ENCODE assay signal across 9 cellular contexts in the genomic region with DNA sequence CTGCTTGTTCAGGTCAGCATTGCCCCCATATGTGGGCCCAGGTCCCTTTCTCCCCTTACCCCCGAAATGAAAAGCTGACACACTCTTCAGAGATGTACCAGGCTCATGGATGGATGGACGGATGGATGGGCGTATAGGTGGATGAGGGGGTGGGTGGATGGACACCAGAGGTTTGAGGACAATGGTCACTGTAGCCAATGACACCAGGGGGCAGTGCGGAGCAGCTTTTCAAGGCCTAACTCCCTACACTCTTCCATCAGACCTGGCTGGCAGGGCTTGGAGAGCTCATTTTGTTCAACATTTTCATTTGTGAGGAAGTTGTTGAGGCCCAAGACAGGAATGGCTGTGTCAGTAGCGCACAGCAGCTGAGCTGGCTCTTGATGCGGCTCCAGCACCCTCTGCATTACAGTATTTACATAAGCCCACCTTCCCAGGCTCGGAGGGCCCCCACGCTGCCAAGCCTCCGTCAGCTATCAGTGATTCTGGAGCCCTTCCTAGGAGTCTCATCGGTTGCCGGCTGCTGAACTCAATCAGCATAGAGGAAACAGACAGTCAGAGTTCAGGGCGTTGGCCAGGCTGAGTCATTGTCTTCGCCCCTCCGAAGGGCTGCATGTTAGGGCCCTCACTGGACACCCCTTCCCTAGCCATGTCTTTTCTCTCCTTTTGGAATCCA. TPM values are rescaled to one million over a fixed set of nuclear protein-coding genes. Genes with fewer than 3 reads are reported as not detected.
DNase-seq lines count a peak whose midpoint lies in the region; ATAC-seq, FAIRE-seq and TF ChIP-seq lines count a peak whose summit lies in the region.
"Had no signal": no experiment of that assay in that cellular context is flagged by ENCODE, and none has a peak within 500 bp of the region (broad histone marks: within the 10 kb centered on the region; RNA-seq: fewer than 3 reads in every experiment).

No MANE protein-coding gene starts in this region.

- H3K9me2 ChIP-seq in HCT116 (ENCODE audit: insufficient read depth) = no peaks in the 10 kb centered on the region

- peaks cover 6% of the 10 kb centered on the region for H3K9me3 Mint-ChIP-seq in nephron progenitor cell

- H3K4me1 Mint-ChIP-seq in nephron progenitor cell = peaks cover 31% of the 10 kb centered on the region

- peaks cover 0 to 7% of the 10 kb centered on the region in 2 experiments; a peak in 2 of 4 replicates for H3K4me1 ChIP-seq in HCT116 (ENCODE audit: control insufficient read depth in 1 of 2, insufficient read depth in 2 of 2, low read length in 2 of 2)
- H3K4me1 ChIP-seq in tibial nerve = no peaks in the 10 kb centered on the region

- WGBS in tibial nerve, 2 donors = 49 to 59% methylated on average over 14 of the region's 14 CpGs

- RAD21 ChIA-PET in HCT116 (lab: Charles Lee; ENCODE audit: low non-redundant PET in 1 of 2, low total read pairs in 2 of 2, uncharacterized antibody in 2 of 2, unreplicated experiment in 2 of 2) = interaction anchor here (0.6 to 1.6 kb wide), 3 partner anchors 124 to 192 kb away, joined by 3 to 16 read pairs (median 6); no protein-coding TSS in a partner anchor

- H3K36me3 Mint-ChIP-seq in nephron progenitor cell (ENCODE audit: low read depth) = no peaks in the 10 kb centered on the region

- peaks cover 21% of the 10 kb centered on the region for H3K27me3 Mint-ChIP-seq in nephron progenitor cell (ENCODE audit: low read depth, poor library complexity)

- DNase-seq in D721Med (ENCODE audit: insufficient read length, low spot score) (peak; percentile 39), HCT116 (ENCODE audit: low read depth, low spot score) (peak; percentile 47), NCI-H748 treated with DMSO at 0.1 percent for 48 hours (lab: John Stamatoyannopoulos, UW) (peak; percentile 38), activated T-cell treated with anti-CD3 and anti-CD28 coated beads for 1 hour (ENCODE audit: low read depth) (peak; percentile 23), fibroblast of pulmonary artery (ENCODE audit: low read depth) (peak; percentile 79), nephron progenitor cell (peak; percentile 83), tibial nerve (ENCODE audit: low spot score in 2 of 2) (peak; percentile 43 to 51)

- TF ChIP-seq EP300 in tibial nerve (IDR thresholded peaks at IDR 0.05) = no peak

- no peak overlapping the region for H3K27ac ChIP-seq in HCT116 (ENCODE audit: low read depth, low read length)
- H3K27ac ChIP-seq in tibial nerve = no peak overlapping the region

- peak overlapping the region; percentile 75 for H3K27ac Mint-ChIP-seq in nephron progenitor cell

- peak; percentile 73 for TF ChIP-seq RAD21 in HCT116 (IDR thresholded peaks at IDR 0.05; ENCODE audit: low read depth)

- no peak for FAIRE-seq in D721Med (lab: Jason Lieb, UNC)

- H3K4me3 Mint-ChIP-seq in nephron progenitor cell = no peak overlapping the region

- TF ChIP-seq POLR2A in HCT116 (IDR thresholded peaks at IDR 0.05; ENCODE audit: borderline replicate concordance, extremely low read depth, insufficient read depth, insufficient read length) = no peak
- no peak for TF ChIP-seq POLR2A in tibial nerve (IDR thresholded peaks at IDR 0.05)

- TF ChIP-seq CTCF in D721Med (IDR thresholded peaks at IDR 0.05; ENCODE audit: insufficient read depth, missing control alignments) (peak; percentile 60), HCT116 (IDR thresholded peaks at IDR 0.05 in 2 of 3, conservative IDR thresholded peaks at IDR 0.05 in 1 of 3; ENCODE audit: borderline replicate concordance in 1 of 3, insufficient read depth in 1 of 3, low read depth in 2 of 3, low read length in 2 of 3) (peak; percentile 49 to 86 (median 79); a peak in 5 of 6 replicates), fibroblast of pulmonary artery (IDR thresholded peaks at IDR 0.05; ENCODE audit: low read length, missing control alignments) (peak; percentile 85), nephron progenitor cell (IDR thresholded peaks at IDR 0.05) (peak; percentile 67), tibial nerve (IDR thresholded peaks at IDR 0.05) (peak; percentile 30 to 59 (median 44))

- no peak overlapping the region for H3K9ac ChIP-seq in HCT116 (ENCODE audit: low read length)

- intact Hi-C loops in HCT116 (cut with micrococcal nuclease) = loop anchor here (1.0 to 2.0 kb wide), 2 partner anchors 125 to 262 kb away; no protein-coding TSS in a partner anchor

- no peaks in the 10 kb centered on the region for H3K79me2 ChIP-seq in HCT116 (ENCODE audit: insufficient read depth, low read length)

- peak overlapping the region; percentile 94 for H2AFZ ChIP-seq in HCT116 (ENCODE audit: low read depth, low read length, poor library complexity, severe bottlenecking)

- peak overlapping the region; percentile 33; the same call in 1 of the 2 replicates for H3K4me2 ChIP-seq in HCT116 (ENCODE audit: low read length)

- H3K9me3 ChIP-seq in HCT116 (ENCODE audit: control insufficient read depth in 1 of 2, insufficient read depth in 1 of 2, low read depth in 1 of 2, low read length in 2 of 2) (no peaks in the 10 kb centered on the region), tibial nerve (no peaks in the 10 kb centered on the region)

- H3K4me3 ChIP-seq in HCT116 (replicated peaks in 1 of 2; ENCODE audit: low read depth in 1 of 2, low read length in 2 of 2) (no peak overlapping the region), fibroblast of pulmonary artery (replicated peaks; ENCODE audit: low read depth, low read length) (no peak overlapping the region), tibial nerve (no peak overlapping the region)

- H3K27me3 ChIP-seq in HCT116 (ENCODE audit: insufficient read depth, low read length) (no peaks in the 10 kb centered on the region), tibial nerve (no peaks in the 10 kb centered on the region)

- CTCF ChIA-PET in HCT116 (lab: Charles Lee) = interaction anchor here (0.8 to 3.1 kb wide), 22 partner anchors 9 to 304 kb away, joined by 3 to 71 read pairs (median 5); partner anchors contain the start of gene FRA10AC1

- BruUV-seq in HCT116 (replicated peaks; lab: Mats Ljungman, UMichigan) = no TSS peak

- H3K36me3 ChIP-seq in HCT116 (ENCODE audit: control insufficient read depth in 1 of 2, insufficient read depth in 2 of 2, low read length in 2 of 2) = no peaks in the 10 kb centered on the region
- H3K36me3 ChIP-seq in tibial nerve = no peaks in the 10 kb centered on the region

- POLR2A ChIA-PET in HCT116 (lab: Charles Lee) = interaction anchor here (1.1 kb wide), 1 partner anchor 103 kb away, joined by 5 read pairs; no protein-coding TSS in a partner anchor

- no peaks in the 10 kb centered on the region for H4K20me1 ChIP-seq in HCT116 (ENCODE audit: insufficient read depth)

- ATAC-seq in HCT116 (peak; percentile 99), GM19351 (IDR thresholded peaks at IDR 0.05; ENCODE audit: unreplicated experiment) (no peak)

TF ChIP-seq in HCT116, 20 proteins besides CTCF, POLR2A, EP300 and RAD21 (continues in another document):
- TF ChIP-seq POLR2AphosphoS5 (IDR thresholded peaks at IDR 0.05; ENCODE audit: low read depth, low read length) = no peak
- TF ChIP-seq TCF7L2 (IDR thresholded peaks at IDR 0.05; ENCODE audit: borderline replicate concordance, extremely low read depth, insufficient read depth, insufficient read length) = no peak
- no peak for TF ChIP-seq ATF3 (IDR thresholded peaks at IDR 0.05)
- TF ChIP-seq ELF1 (IDR thresholded peaks at IDR 0.05; ENCODE audit: borderline replicate concordance, low read depth) = no peak
- no peak for TF ChIP-seq EGR1 (IDR thresholded peaks at IDR 0.05; ENCODE audit: low read depth)
- TF ChIP-seq CBX3 (IDR thresholded peaks at IDR 0.05; ENCODE audit: low read depth) = no peak
- TF ChIP-seq, protein P1, sequence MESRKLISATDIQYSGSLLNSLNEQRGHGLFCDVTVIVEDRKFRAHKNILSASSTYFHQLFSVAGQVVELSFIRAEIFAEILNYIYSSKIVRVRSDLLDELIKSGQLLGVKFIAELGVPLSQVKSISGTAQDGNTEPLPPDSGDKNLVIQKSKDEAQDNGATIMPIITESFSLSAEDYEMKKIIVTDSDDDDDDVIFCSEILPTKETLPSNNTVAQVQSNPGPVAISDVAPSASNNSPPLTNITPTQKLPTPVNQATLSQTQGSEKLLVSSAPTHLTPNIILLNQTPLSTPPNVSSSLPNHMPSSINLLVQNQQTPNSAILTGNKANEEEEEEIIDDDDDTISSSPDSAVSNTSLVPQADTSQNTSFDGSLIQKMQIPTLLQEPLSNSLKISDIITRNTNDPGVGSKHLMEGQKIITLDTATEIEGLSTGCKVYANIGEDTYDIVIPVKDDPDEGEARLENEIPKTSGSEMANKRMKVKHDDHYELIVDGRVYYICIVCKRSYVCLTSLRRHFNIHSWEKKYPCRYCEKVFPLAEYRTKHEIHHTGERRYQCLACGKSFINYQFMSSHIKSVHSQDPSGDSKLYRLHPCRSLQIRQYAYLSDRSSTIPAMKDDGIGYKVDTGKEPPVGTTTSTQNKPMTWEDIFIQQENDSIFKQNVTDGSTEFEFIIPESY (IDR thresholded peaks at IDR 0.05; ENCODE audit: extremely low read depth, insufficient replicate concordance, low read length) = no peak
- TF ChIP-seq EZH2 (IDR thresholded peaks at IDR 0.05) = no peak
- TF ChIP-seq CEBPB (IDR thresholded peaks at IDR 0.05; ENCODE audit: low read depth) = no peak
- TF ChIP-seq ZFX (IDR thresholded peaks at IDR 0.05) = no peak
- no peak for TF ChIP-seq MAX (IDR thresholded peaks at IDR 0.05)
- TF ChIP-seq FOSL1 (IDR thresholded peaks at IDR 0.05; ENCODE audit: low read depth) = no peak
- no peak for TF ChIP-seq JUND (IDR thresholded peaks at IDR 0.05)
- no peak for TF ChIP-seq EZH2phosphoT487 (IDR thresholded peaks at IDR 0.05; ENCODE audit: borderline replicate concordance)

RNA-seq across cellular contexts. Expression of gene FFAR4, which starts 11.6 kb away (rescaled TPM):
- not detected for total RNA-seq in HCT116 (2021; ENCODE audit: unreplicated experiment)
- polyA plus RNA-seq in HCT116 (2012) = not detected in 2 replicates
- 1 to 10 TPM in 2 of 4 donors, under 1 TPM in 2; 0.39 to 1.5 (median 0.97) TPM for total RNA-seq in tibial nerve

RNA-seq across cellular contexts. Expression of gene RBP4, which starts 46.1 kb away (rescaled TPM):
- total RNA-seq in HCT116 (2021; ENCODE audit: unreplicated experiment) = 2.4 TPM
- polyA plus RNA-seq in HCT116 (2012) = not detected in 2 replicates
- 100 to 1,000 TPM in 3 of 4 donors, 10 to 100 TPM in 1; 92.0 to 127 (median 119) TPM for total RNA-seq in tibial nerve

RNA-seq across cellular contexts. Expression of gene PDE6C, which starts 57.4 kb away (rescaled TPM):
- total RNA-seq in HCT116 (2021; ENCODE audit: unreplicated experiment) = not detected
- polyA plus RNA-seq in HCT116 (2012) = 0.02 and 0.03 TPM in 2 replicates
- not detected for total RNA-seq in tibial nerve
- total RNA-seq: urinary bladder had no signal

RNA-seq across cellular contexts. Expression of gene CEP55, which starts 58.5 kb away (rescaled TPM):
- total RNA-seq in HCT116 (2021; ENCODE audit: unreplicated experiment) (63.7 TPM), tibial nerve (1 to 10 TPM in 1 of 4 donors, under 1 TPM in 1, not detected in 2; 0.63 to 5.7 TPM)
- polyA plus RNA-seq in HCT116 (2012) = 24.8 and 38.0 TPM in 2 replicates

Comparison
In these comparisons a context has a peak if more than half of its experiments do, and no peak if none do; other contexts are left out.
1. DNase-seq: peak in every context shown above with its lines; median percentile 83 in nephron progenitor cell; 79 in fibroblast of pulmonary artery; 47 in HCT116; 47 in tibial nerve; 39 in D721Med; 38 in NCI-H748 treated with DMSO at 0.1 percent for 48 hours; 23 in activated T-cell treated with anti-CD3 and anti-CD28 coated beads for 1 hour.
2. RNA of gene RBP4, which starts 46.1 kb away (total RNA-seq): 92.0 to 127 TPM in tibial nerve; 2.4 TPM in HCT116 (single experiment); every median in the first group is over 10 times any median in the second.
3. Peak in every context shown above with its lines, with median percentiles within 50 percentile points of each other: CTCF ChIP-seq.